Comparison of ENCODE assay signal across 20 cellular contexts in the genomic region with DNA sequence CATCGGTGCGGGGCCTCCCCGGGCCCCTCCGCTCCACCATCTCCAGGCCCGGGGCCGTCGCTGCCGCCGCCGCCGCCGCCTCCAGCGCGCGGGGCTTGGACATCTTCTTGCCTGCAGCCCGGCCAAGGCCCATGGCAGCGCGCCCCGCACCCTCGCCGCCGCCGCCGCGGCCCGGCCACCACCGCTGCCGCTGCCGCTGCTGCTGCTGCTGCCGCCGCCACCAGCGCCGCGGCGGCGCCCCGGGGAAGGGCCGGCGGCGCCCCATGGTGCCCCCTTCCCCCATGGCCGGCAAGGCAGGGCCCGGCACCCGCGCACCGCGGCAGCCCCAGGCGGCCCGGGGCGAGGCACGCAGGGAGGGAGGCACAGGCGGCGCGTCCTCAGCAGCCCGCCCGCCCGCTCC.
DNase-seq lines count a peak whose midpoint lies in the region; ATAC-seq and TF ChIP-seq lines count a peak whose summit lies in the region.
"Had no signal": no experiment of that assay in that cellular context is flagged by ENCODE, and none has a peak within 500 bp of the region (broad histone marks: within the 10 kb centered on the region; RNA-seq: fewer than 3 reads in every experiment).

No MANE protein-coding gene starts in this region.

- TF ChIP-seq CTCF in CD4-positive, alpha-beta T cell (IDR thresholded peaks at IDR 0.05): no peak
- no peak for TF ChIP-seq CTCF in GM10266 (IDR thresholded peaks at IDR 0.05; ENCODE audit: control insufficient read depth, insufficient read depth, low read depth, missing control alignments)

- no peaks in the 10 kb centered on the region for H3K9me3 Mint-ChIP-seq in CD4-positive, alpha-beta T cell
- peaks cover 2 to 11% (median 6%) of the 10 kb centered on the region in 7 donors for H3K9me3 Mint-ChIP-seq in naive B cell

- no peaks in the 10 kb centered on the region for H3K27me3 ChIP-seq in CD4-positive, alpha-beta T cell (ENCODE audit: control insufficient read depth, insufficient read depth, low read length)
- H3K27me3 ChIP-seq: BLaER1, testis had no signal

- no peaks in the 10 kb centered on the region for H3K9me3 ChIP-seq in CD4-positive, alpha-beta T cell (ENCODE audit: control insufficient read depth, low read length)
- H3K9me3 ChIP-seq: testis had no signal

- intact Hi-C loops in CD4-positive, alpha-beta T cell (cut with DNase I, micrococcal nuclease): no loop called here

- no peak overlapping the region for H3K27ac Mint-ChIP-seq in CD4-positive, alpha-beta T cell
- H3K27ac Mint-ChIP-seq in naive B cell: no peak overlapping the region
- H3K27ac Mint-ChIP-seq: immature natural killer cell had no signal

- peaks cover 27% of the 10 kb centered on the region for H3K27me3 Mint-ChIP-seq in CD4-positive, alpha-beta T cell
- peaks cover 0 to 23% (median 10%) of the 10 kb centered on the region in 3 donors for H3K27me3 Mint-ChIP-seq in naive B cell

- H3K4me1 Mint-ChIP-seq in CD4-positive, alpha-beta T cell (ENCODE audit: low read depth): no peaks in the 10 kb centered on the region
- no peaks in the 10 kb centered on the region for H3K4me1 Mint-ChIP-seq in naive B cell
- H3K4me1 Mint-ChIP-seq: immature natural killer cell had no signal

- no peak overlapping the region for H3K27ac ChIP-seq in CD4-positive, alpha-beta T cell (ENCODE audit: low read depth, low read length)
- H3K27ac ChIP-seq: BLaER1, cardiac muscle cell, dorsolateral prefrontal cortex, RWPE1, testis, VCaP had no signal

- POLR2A ChIA-PET in CD4-positive, alpha-beta T cell (lab: Charles Lee): no interaction called here

- no peak overlapping the region for H3K4me3 Mint-ChIP-seq in CD4-positive, alpha-beta T cell
- H3K4me3 Mint-ChIP-seq in naive B cell: no peak overlapping the region
- H3K4me3 Mint-ChIP-seq: immature natural killer cell had no signal

- H3K36me3 Mint-ChIP-seq in CD4-positive, alpha-beta T cell (ENCODE audit: low read depth): no peaks in the 10 kb centered on the region
- H3K36me3 Mint-ChIP-seq in naive B cell: peaks cover 0 to 8% of the 10 kb centered on the region in 2 donors
- H3K36me3 Mint-ChIP-seq: immature natural killer cell had no signal

- CTCF ChIA-PET in CD4-positive, alpha-beta T cell (lab: Charles Lee): no interaction called here

- DNase-seq in CD4-positive, alpha-beta T cell: peak in 1 of 10 experiments; percentile 15
- peak; percentile 4 for DNase-seq in GM10266 (ENCODE audit: extremely low spot score)
- peak; percentile 13 for DNase-seq in astrocyte of the hippocampus (ENCODE audit: low read depth, low spot score)
- peak; percentile 7 for DNase-seq in naive B cell
- no peak for DNase-seq in AML-193 (lab: John Stamatoyannopoulos, UW)
- no peak for DNase-seq in anterior cingulate cortex (lab: John Stamatoyannopoulos, UW)
- DNase-seq in NK-92 treated with Interleukin-12 subunit alpha and Interleukin-12 subunit beta, amount 100 ng/mL, for 24 hours (lab: John Stamatoyannopoulos, UW): no peak
- DNase-seq: activated effector memory CD4-positive, alpha-beta T cell treated with Interleukin-2 at 50 U/mL for 16 hours; DMS153; dorsolateral prefrontal cortex; immature natural killer cell; NCI-H187 treated with DMSO at 0.1 percent for 48 hours; NCI-H345; posterior cingulate gyrus; testis had no signal

- ATAC-seq in CD4-positive, alpha-beta T cell (ENCODE audit: poor library complexity): peak; percentile 67
- ATAC-seq in naive B cell (ENCODE audit: low read depth in 2 of 2) (peak; percentile 78 to 90), HG02623 (IDR thresholded peaks at IDR 0.05; ENCODE audit: unreplicated experiment) (no peak)

Comparison
In these comparisons a context has a peak if more than half of its experiments do, and no peak if none do; other contexts are left out.
1. DNase-seq: peak in GM10266 (single experiment), astrocyte of the hippocampus (single experiment) and naive B cell (single experiment); none in AML-193 (0 of 2), anterior cingulate cortex (0 of 58) and NK-92 treated with Interleukin-12 subunit alpha and Interleukin-12 subunit beta, amount 100 ng/mL, for 24 hours (single experiment).